16 cellular contexts compared by ENCODE assay signal in genomic region chr1:223417444-223417843, GRCh38. TPM values are rescaled to one million over a fixed set of nuclear protein-coding genes. Genes with fewer than 3 reads are reported as not detected.
"Had no signal": no experiment of that assay in that cellular context is flagged by ENCODE, and none has a peak within 500 bp of the region (broad histone marks: within the 10 kb centered on the region; RNA-seq: fewer than 3 reads in every experiment).

No MANE protein-coding gene starts in this region.

- H3K36me3 Mint-ChIP-seq: activated naive CD4-positive, alpha-beta T cell treated with anti-CD3 and anti-CD28 coated beads, Interleukin-2, amount 50 U/mL, for 24 hours; mesothelial cell of epicardium; stimulated activated effector memory CD8-positive, alpha-beta T cell treated with anti-CD3 and anti-CD28 coated beads, Interleukin-12 subunit alpha, Interleukin-12 subunit beta, amount 100 ng/mL, for 72 hours had no signal

- H3K27me3 Mint-ChIP-seq: activated naive CD4-positive, alpha-beta T cell treated with anti-CD3 and anti-CD28 coated beads, Interleukin-2, amount 50 U/mL, for 24 hours had no signal

- H3K27ac ChIP-seq: parathyroid adenoma, right atrium auricular region, thyroid gland had no signal

- H3K4me1 ChIP-seq: parathyroid adenoma, thyroid gland had no signal

- DNase-seq: activated CD4-positive, alpha-beta T cell treated with anti-CD3 and anti-CD28 coated beads, Interleukin-2, amount 50 U/mL, for 4 hours; activated CD4-positive, CD25-positive, alpha-beta regulatory T cell treated with anti-CD3 and anti-CD28 coated beads, Interleukin-2, amount 50 U/mL, for 72 hours; activated T-cell treated with anti-CD3 and anti-CD28 coated beads, Interleukin-2, amount 50 U/mL, for 1 hour; cerebellar nuclear complex; dermis blood vessel endothelial cell; SW 1271; T-helper 9 cell; thyroid gland had no signal

- ATAC-seq: stimulated activated effector memory CD8-positive, alpha-beta T cell treated with anti-CD3 and anti-CD28 coated beads, Interleukin-12 subunit alpha, Interleukin-12 subunit beta, amount 100 ng/mL, for 72 hours had no signal

- H3K4me3 Mint-ChIP-seq: activated naive CD4-positive, alpha-beta T cell treated with anti-CD3 and anti-CD28 coated beads, Interleukin-2, amount 50 U/mL, for 24 hours; mesothelial cell of epicardium; stimulated activated effector memory CD8-positive, alpha-beta T cell treated with anti-CD3 and anti-CD28 coated beads, Interleukin-12 subunit alpha, Interleukin-12 subunit beta, amount 100 ng/mL, for 72 hours had no signal

- H3K27me3 ChIP-seq: right atrium auricular region, thyroid gland had no signal

- H3K4me1 Mint-ChIP-seq: activated naive CD4-positive, alpha-beta T cell treated with anti-CD3 and anti-CD28 coated beads, Interleukin-2, amount 50 U/mL, for 24 hours; stimulated activated effector memory CD8-positive, alpha-beta T cell treated with anti-CD3 and anti-CD28 coated beads, Interleukin-12 subunit alpha, Interleukin-12 subunit beta, amount 100 ng/mL, for 72 hours had no signal

- H3K27ac Mint-ChIP-seq: activated naive CD4-positive, alpha-beta T cell treated with anti-CD3 and anti-CD28 coated beads, Interleukin-2, amount 50 U/mL, for 24 hours; mesothelial cell of epicardium; stimulated activated effector memory CD8-positive, alpha-beta T cell treated with anti-CD3 and anti-CD28 coated beads, Interleukin-12 subunit alpha, Interleukin-12 subunit beta, amount 100 ng/mL, for 72 hours had no signal

- H3K36me3 ChIP-seq: right atrium auricular region, thyroid gland had no signal

- H3K9me3 ChIP-seq: right atrium auricular region, thyroid gland had no signal

- H3K4me3 ChIP-seq: right atrium auricular region, thyroid gland had no signal

- H3K9me3 Mint-ChIP-seq: activated naive CD4-positive, alpha-beta T cell treated with anti-CD3 and anti-CD28 coated beads, Interleukin-2, amount 50 U/mL, for 24 hours; mesothelial cell of epicardium; stimulated activated effector memory CD8-positive, alpha-beta T cell treated with anti-CD3 and anti-CD28 coated beads, Interleukin-12 subunit alpha, Interleukin-12 subunit beta, amount 100 ng/mL, for 72 hours had no signal

RNA-seq across cellular contexts. Expression of gene CCDC185, which starts 24.2 kb away (rescaled TPM):
- total RNA-seq: fibroblast of villous mesenchyme, lower leg skin, mesothelial cell of epicardium, myocyte, right atrium auricular region had no signal

RNA-seq across cellular contexts. Expression of gene SUSD4, which starts 53.5 kb away (rescaled TPM):
- total RNA-seq: fibroblast of villous mesenchyme had no signal
